Comparison of ENCODE assay signal across 11 cellular contexts in the genomic region with DNA sequence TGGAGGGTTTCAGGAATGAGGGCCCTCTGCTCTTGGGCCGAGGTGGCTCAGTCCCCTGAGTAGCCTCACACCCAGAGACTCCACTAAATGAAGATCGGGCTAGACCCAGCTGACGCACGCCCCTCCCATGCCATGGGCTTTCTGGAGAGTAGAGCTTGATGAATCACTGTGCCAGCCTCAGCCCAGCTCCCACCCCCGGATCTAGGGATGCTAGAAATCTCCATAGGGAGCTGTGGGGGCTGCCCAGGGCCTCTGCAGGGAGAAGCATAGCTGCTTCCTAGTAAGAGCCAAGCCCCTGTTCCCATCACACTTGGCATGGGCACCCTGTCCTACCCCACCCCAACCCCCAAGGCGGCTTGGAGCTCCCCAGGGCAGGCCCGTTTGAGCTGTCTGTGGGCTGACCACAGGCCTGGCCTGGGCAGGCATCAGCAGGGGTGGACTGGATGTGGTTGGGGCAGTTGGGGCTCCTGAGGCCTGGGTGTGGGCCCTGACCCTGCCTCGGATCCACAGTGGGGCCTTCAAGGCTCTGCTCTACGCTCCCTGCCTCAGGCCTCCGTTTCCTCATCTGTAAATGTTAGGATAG.
A peak's percentile ranks its signal among the peaks of the same experiment; 100 is the strongest.
DNase-seq lines count a peak whose midpoint lies in the region; ATAC-seq and TF ChIP-seq lines count a peak whose summit lies in the region.
"Had no signal": no experiment of that assay in that cellular context is flagged by ENCODE, and none has a peak within 500 bp of the region (broad histone marks: within the 10 kb centered on the region; RNA-seq: fewer than 3 reads in every experiment).

No MANE protein-coding gene starts in this region.

- intact Hi-C loops in posterior cingulate gyrus (cut with DNase I) = loop anchor here (5.0 kb wide), 1 partner anchor 38 kb away; no protein-coding TSS in a partner anchor

- H3K9me3 Mint-ChIP-seq in WTC11 = no peaks in the 10 kb centered on the region

- H3K4me1 Mint-ChIP-seq in WTC11 = peaks cover 34% of the 10 kb centered on the region

- DNase-seq in Ammon's horn (ENCODE audit: low spot score) (peak; percentile 75), M059J (ENCODE audit: low read depth) (peak; percentile 90), epithelial cell of esophagus (ENCODE audit: low read depth) (peak; percentile 64), posterior cingulate gyrus (peak in 8 of 10 donors; percentile 55 to 95 (median 77)), WTC11 (ENCODE audit: low spot score) (no peak)
- no peak for DNase-seq in effector CD8-positive, alpha-beta T cell (lab: John Stamatoyannopoulos, UW)
- DNase-seq: body of pancreas, RPMI8226 had no signal

- no peak overlapping the region for H3K4me3 ChIP-seq in epithelial cell of esophagus (ENCODE audit: low read length)
- H3K4me3 ChIP-seq: body of pancreas had no signal

- H3K27ac Mint-ChIP-seq in WTC11 = no peak overlapping the region
- H3K27ac Mint-ChIP-seq: stimulated activated memory B cell treated with anti-CD40 and anti-IgM and Interleukin-4, amounts not matched to agents 10 μg/mL and 1 μg/mL and 100 μg/mL, for 72 hours had no signal

- no peak for TF ChIP-seq CTCF in epithelial cell of esophagus (IDR thresholded peaks at IDR 0.05; ENCODE audit: insufficient read depth, low read depth, low read length, missing control alignments)
- no peak for TF ChIP-seq CTCF in WTC11 (IDR thresholded peaks at IDR 0.05)

- POLR2A ChIA-PET in WTC11 (lab: Charles Lee) = no interaction called here

- H3K36me3 Mint-ChIP-seq in WTC11 = no peaks in the 10 kb centered on the region
- H3K36me3 Mint-ChIP-seq: stimulated activated memory B cell treated with anti-CD40 and anti-IgM and Interleukin-4, amounts not matched to agents 10 μg/mL and 1 μg/mL and 100 μg/mL, for 72 hours had no signal

- ATAC-seq in HG02678 (IDR thresholded peaks at IDR 0.05; ENCODE audit: unreplicated experiment) = no peak
- no peak for ATAC-seq in WTC11
- no peak for ATAC-seq in GM21786 (IDR thresholded peaks at IDR 0.05; ENCODE audit: unreplicated experiment)
- ATAC-seq: body of pancreas; stimulated activated memory B cell treated with anti-CD40 and anti-IgM and Interleukin-4, amounts not matched to agents 10 μg/mL and 1 μg/mL and 100 μg/mL, for 72 hours had no signal

- no peaks in the 10 kb centered on the region for H3K27me3 Mint-ChIP-seq in WTC11 (ENCODE audit: low read depth)

- H3K4me3 Mint-ChIP-seq in WTC11 = no peak overlapping the region
- H3K4me3 Mint-ChIP-seq: stimulated activated memory B cell treated with anti-CD40 and anti-IgM and Interleukin-4, amounts not matched to agents 10 μg/mL and 1 μg/mL and 100 μg/mL, for 72 hours had no signal

- CTCF ChIA-PET in WTC11 (lab: Charles Lee) = interaction anchor here (1.0 to 1.3 kb wide), 2 partner anchors 13 to 123 kb away, joined by 3 to 5 read pairs; no protein-coding TSS in a partner anchor

TF ChIP-seq in WTC11, 78 proteins besides CTCF, POLR2A, EP300 and RAD21:
- TF ChIP-seq, protein P1, sequence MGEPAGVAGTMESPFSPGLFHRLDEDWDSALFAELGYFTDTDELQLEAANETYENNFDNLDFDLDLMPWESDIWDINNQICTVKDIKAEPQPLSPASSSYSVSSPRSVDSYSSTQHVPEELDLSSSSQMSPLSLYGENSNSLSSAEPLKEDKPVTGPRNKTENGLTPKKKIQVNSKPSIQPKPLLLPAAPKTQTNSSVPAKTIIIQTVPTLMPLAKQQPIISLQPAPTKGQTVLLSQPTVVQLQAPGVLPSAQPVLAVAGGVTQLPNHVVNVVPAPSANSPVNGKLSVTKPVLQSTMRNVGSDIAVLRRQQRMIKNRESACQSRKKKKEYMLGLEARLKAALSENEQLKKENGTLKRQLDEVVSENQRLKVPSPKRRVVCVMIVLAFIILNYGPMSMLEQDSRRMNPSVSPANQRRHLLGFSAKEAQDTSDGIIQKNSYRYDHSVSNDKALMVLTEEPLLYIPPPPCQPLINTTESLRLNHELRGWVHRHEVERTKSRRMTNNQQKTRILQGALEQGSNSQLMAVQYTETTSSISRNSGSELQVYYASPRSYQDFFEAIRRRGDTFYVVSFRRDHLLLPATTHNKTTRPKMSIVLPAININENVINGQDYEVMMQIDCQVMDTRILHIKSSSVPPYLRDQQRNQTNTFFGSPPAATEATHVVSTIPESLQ (CRISPR knock-in tag; IDR thresholded peaks at IDR 0.05) = no peak
- no peak for TF ChIP-seq GTF2I (CRISPR knock-in tag; conservative IDR thresholded peaks at IDR 0.05)
- no peak for TF ChIP-seq ZNF317 (CRISPR knock-in tag; IDR thresholded peaks at IDR 0.05; ENCODE audit: borderline replicate concordance, low read depth)
- no peak for TF ChIP-seq ZNF671 (CRISPR knock-in tag; IDR thresholded peaks at IDR 0.05)
- TF ChIP-seq, protein P2, sequence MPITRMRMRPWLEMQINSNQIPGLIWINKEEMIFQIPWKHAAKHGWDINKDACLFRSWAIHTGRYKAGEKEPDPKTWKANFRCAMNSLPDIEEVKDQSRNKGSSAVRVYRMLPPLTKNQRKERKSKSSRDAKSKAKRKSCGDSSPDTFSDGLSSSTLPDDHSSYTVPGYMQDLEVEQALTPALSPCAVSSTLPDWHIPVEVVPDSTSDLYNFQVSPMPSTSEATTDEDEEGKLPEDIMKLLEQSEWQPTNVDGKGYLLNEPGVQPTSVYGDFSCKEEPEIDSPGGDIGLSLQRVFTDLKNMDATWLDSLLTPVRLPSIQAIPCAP (CRISPR knock-in tag; IDR thresholded peaks at IDR 0.05) = no peak
- TF ChIP-seq, protein P3, sequence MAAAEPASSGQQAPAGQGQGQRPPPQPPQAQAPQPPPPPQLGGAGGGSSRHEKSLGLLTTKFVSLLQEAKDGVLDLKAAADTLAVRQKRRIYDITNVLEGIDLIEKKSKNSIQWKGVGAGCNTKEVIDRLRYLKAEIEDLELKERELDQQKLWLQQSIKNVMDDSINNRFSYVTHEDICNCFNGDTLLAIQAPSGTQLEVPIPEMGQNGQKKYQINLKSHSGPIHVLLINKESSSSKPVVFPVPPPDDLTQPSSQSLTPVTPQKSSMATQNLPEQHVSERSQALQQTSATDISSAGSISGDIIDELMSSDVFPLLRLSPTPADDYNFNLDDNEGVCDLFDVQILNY (CRISPR knock-in tag; IDR thresholded peaks at IDR 0.05) = no peak
- no peak for TF ChIP-seq NFATC4 (CRISPR knock-in tag; IDR thresholded peaks at IDR 0.05)
- TF ChIP-seq, protein P4, sequence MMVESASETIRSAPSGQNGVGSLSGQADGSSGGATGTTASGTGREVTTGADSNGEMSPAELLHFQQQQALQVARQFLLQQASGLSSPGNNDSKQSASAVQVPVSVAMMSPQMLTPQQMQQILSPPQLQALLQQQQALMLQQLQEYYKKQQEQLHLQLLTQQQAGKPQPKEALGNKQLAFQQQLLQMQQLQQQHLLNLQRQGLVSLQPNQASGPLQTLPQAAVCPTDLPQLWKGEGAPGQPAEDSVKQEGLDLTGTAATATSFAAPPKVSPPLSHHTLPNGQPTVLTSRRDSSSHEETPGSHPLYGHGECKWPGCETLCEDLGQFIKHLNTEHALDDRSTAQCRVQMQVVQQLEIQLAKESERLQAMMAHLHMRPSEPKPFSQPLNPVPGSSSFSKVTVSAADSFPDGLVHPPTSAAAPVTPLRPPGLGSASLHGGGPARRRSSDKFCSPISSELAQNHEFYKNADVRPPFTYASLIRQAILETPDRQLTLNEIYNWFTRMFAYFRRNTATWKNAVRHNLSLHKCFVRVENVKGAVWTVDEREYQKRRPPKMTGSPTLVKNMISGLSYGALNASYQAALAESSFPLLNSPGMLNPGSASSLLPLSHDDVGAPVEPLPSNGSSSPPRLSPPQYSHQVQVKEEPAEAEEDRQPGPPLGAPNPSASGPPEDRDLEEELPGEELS (CRISPR knock-in tag; IDR thresholded peaks at IDR 0.05) = no peak
- TF ChIP-seq FOXJ3 (CRISPR knock-in tag; IDR thresholded peaks at IDR 0.05; ENCODE audit: borderline replicate concordance) = no peak
- no peak for TF ChIP-seq TEAD1 (CRISPR knock-in tag; IDR thresholded peaks at IDR 0.05)
- no peak for TF ChIP-seq CBFB (CRISPR knock-in tag; IDR thresholded peaks at IDR 0.05; ENCODE audit: low read depth)
- TF ChIP-seq, protein P5, sequence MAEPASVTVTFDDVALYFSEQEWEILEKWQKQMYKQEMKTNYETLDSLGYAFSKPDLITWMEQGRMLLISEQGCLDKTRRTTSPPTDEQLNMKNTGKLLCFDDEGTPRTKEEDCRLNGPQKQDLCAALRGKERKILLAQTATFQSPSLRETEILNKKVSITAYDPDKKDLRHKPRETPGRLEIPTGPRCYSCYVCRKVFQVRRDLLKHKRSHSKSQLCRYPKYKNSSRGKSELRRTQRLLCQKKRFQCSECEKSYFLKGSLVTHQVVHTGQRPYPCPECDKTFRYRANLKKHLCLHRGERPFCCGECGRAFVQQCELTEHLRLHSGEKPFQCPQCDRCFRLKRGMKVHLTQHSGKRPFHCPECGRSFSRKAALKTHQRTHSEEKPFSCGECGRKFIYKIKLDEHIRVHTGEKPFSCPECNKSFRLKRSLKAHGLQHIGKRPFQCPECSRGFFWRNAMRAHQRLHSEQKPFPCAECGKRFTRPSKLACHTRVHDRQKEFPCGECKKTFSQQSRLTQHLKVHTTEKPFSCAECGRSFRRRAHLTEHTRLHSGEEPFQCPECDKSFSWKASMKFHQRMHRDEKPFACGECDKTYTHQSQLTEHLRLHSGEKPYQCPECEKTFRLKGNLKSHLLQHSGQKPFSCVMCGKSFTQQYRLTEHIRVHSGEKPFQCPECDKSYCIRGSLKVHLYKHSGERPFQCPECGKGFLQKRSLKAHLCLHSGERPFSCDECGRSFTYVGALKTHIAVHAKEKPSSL (CRISPR knock-in tag; conservative IDR thresholded peaks at IDR 0.05) = no peak
- no peak for TF ChIP-seq GABPB1 (CRISPR knock-in tag; IDR thresholded peaks at IDR 0.05)
- no peak for TF ChIP-seq MXD4 (CRISPR knock-in tag; IDR thresholded peaks at IDR 0.05; ENCODE audit: borderline replicate concordance)
- TF ChIP-seq SMAD3 (CRISPR knock-in tag; IDR thresholded peaks at IDR 0.05; ENCODE audit: borderline replicate concordance) = no peak

Comparison
In these comparisons a context has a peak if more than half of its experiments do, and no peak if none do; other contexts are left out.
1. DNase-seq: peak in Ammon's horn (single experiment), M059J (single experiment), epithelial cell of esophagus (single experiment) and posterior cingulate gyrus (8 of 10); none in WTC11 (single experiment) and effector CD8-positive, alpha-beta T cell (single experiment).